1 cellular context compared by ENCODE assay signal in the genomic region with DNA sequence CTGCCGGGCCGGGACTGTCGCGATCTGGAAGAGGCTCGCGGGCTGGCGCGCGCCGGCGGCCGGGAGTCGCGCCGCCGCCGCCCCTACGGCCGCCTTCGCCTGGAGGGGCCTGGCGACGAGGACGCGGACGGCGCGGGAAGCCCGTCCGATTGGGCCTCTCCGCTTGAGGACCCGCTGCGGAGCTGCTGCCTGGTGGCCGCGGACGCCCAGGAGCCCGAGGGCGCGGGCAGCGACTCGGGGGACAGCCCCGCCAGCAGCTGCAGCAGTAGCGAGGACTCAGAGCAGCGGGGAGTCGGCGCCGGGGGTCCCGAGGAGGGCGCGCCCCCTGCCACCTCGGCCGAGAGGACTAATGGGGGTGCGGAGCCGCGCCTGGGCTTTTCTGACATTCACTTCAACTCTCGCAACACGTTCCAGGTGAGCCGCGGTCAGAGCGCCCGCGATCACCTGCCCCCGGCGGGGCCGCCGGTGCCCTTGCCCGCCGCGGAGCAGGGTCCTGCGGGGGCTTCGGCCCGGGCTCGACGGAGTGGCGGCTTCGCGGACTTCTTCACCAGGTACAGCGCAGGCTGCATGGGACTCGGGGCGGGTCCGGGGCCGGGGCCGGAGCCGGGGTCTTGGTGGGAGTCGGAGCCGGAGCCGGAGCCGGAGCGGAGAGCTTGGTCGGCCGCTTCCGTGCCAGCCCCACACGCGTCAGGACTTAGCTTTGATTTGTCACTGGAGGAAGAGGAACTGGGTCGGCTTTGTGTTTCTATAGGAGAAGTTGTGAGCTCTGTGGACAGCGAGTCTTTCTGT.
A peak's percentile ranks its signal among the peaks of the same experiment; 100 is the strongest.
TF ChIP-seq lines count a peak whose summit lies in the region.

No MANE protein-coding gene starts in this region.

TF ChIP-seq in GM12878, 131 proteins besides CTCF, POLR2A, EP300 and RAD21 (continued from another document):
- TF ChIP-seq, protein P1, sequence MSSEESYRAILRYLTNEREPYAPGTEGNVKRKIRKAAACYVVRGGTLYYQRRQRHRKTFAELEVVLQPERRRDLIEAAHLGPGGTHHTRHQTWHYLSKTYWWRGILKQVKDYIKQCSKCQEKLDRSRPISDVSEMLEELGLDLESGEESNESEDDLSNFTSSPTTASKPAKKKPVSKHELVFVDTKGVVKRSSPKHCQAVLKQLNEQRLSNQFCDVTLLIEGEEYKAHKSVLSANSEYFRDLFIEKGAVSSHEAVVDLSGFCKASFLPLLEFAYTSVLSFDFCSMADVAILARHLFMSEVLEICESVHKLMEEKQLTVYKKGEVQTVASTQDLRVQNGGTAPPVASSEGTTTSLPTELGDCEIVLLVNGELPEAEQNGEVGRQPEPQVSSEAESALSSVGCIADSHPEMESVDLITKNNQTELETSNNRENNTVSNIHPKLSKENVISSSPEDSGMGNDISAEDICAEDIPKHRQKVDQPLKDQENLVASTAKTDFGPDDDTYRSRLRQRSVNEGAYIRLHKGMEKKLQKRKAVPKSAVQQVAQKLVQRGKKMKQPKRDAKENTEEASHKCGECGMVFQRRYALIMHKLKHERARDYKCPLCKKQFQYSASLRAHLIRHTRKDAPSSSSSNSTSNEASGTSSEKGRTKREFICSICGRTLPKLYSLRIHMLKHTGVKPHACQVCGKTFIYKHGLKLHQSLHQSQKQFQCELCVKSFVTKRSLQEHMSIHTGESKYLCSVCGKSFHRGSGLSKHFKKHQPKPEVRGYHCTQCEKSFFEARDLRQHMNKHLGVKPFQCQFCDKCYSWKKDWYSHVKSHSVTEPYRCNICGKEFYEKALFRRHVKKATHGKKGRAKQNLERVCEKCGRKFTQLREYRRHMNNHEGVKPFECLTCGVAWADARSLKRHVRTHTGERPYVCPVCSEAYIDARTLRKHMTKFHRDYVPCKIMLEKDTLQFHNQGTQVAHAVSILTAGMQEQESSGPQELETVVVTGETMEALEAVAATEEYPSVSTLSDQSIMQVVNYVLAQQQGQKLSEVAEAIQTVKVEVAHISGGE (CRISPR knock-in tag; IDR thresholded peaks at IDR 0.05), result no peak
- TF ChIP-seq MTA2 (IDR thresholded peaks at IDR 0.05; ENCODE audit: low read depth) (no peak), SRF (IDR thresholded peaks at IDR 0.05; ENCODE audit: low read depth in 2 of 2, low read length in 2 of 2) (no peak), SMAD5 (IDR thresholded peaks at IDR 0.05; ENCODE audit: low read depth) (no peak), NRF1 (conservative IDR thresholded peaks at IDR 0.05; ENCODE audit: low read depth, low read length) (no peak), MXI1 (IDR thresholded peaks at IDR 0.05; ENCODE audit: low read depth, low read length) (0 out of 2 replicates have a peak, but pooled peaks have one; percentile 22), POLR2AphosphoS5 (IDR thresholded peaks at IDR 0.05; ENCODE audit: low read length) (peak; percentile 88; the same call in 1 of the 2 replicates), GATAD2B (conservative IDR thresholded peaks at IDR 0.05; ENCODE audit: low read depth) (0 out of 2 replicates have a peak, but pooled peaks have one; percentile 13), ZBED1 (IDR thresholded peaks at IDR 0.05; ENCODE audit: borderline replicate concordance) (no peak), ZNF622 (IDR thresholded peaks at IDR 0.05) (no peak), BACH1 (IDR thresholded peaks at IDR 0.05; ENCODE audit: borderline replicate concordance) (no peak), NFXL1 (IDR thresholded peaks at IDR 0.05; ENCODE audit: borderline replicate concordance) (no peak), ASH2L (IDR thresholded peaks at IDR 0.05; ENCODE audit: borderline replicate concordance, low read depth) (0 out of 2 replicates have a peak, but pooled peaks have one; percentile 43), SPI1 (IDR thresholded peaks at IDR 0.05; ENCODE audit: borderline replicate concordance, insufficient read depth, low read depth, low read length) (peak; percentile 91), EED (IDR thresholded peaks at IDR 0.05; ENCODE audit: low read depth) (no peak), IKZF2 (IDR thresholded peaks at IDR 0.05) (no peak; a peak in 1 of 4 replicates), MYC (IDR thresholded peaks at IDR 0.05; ENCODE audit: insufficient read depth, insufficient read length, insufficient replicate concordance, low read length, severe bottlenecking) (no peak), SUPT20H (IDR thresholded peaks at IDR 0.05; ENCODE audit: borderline replicate concordance, control insufficient read depth, low read depth, low read length) (no peak), DPF2 (IDR thresholded peaks at IDR 0.05) (0 out of 2 replicates have a peak, but pooled peaks have one; percentile 31), KLF5 (IDR thresholded peaks at IDR 0.05; ENCODE audit: partially characterized antibody) (no peak), NR2C1 (IDR thresholded peaks at IDR 0.05) (no peak), IKZF1 (conservative IDR thresholded peaks at IDR 0.05) (peak; percentile 61), NFYA (IDR thresholded peaks at IDR 0.05; ENCODE audit: borderline replicate concordance, low read depth, low read length) (no peak), RELA (IDR thresholded peaks at IDR 0.05; ENCODE audit: borderline replicate concordance, partially characterized antibody) (no peak), STAT3 (IDR thresholded peaks at IDR 0.05; ENCODE audit: low read depth, low read length) (no peak), SIN3A (IDR thresholded peaks at IDR 0.05; ENCODE audit: low read depth, low read length) (no peak), CHD2 (IDR thresholded peaks at IDR 0.05; ENCODE audit: borderline replicate concordance, low read depth, low read length) (no peak)
- TF ChIP-seq, protein P2, sequence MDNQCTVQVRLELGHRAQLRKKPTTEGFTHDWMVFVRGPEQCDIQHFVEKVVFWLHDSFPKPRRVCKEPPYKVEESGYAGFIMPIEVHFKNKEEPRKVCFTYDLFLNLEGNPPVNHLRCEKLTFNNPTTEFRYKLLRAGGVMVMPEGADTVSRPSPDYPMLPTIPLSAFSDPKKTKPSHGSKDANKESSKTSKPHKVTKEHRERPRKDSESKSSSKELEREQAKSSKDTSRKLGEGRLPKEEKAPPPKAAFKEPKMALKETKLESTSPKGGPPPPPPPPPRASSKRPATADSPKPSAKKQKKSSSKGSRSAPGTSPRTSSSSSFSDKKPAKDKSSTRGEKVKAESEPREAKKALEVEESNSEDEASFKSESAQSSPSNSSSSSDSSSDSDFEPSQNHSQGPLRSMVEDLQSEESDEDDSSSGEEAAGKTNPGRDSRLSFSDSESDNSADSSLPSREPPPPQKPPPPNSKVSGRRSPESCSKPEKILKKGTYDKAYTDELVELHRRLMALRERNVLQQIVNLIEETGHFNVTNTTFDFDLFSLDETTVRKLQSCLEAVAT (IDR thresholded peaks at IDR 0.05), result no peak
- TF ChIP-seq, protein P3, sequence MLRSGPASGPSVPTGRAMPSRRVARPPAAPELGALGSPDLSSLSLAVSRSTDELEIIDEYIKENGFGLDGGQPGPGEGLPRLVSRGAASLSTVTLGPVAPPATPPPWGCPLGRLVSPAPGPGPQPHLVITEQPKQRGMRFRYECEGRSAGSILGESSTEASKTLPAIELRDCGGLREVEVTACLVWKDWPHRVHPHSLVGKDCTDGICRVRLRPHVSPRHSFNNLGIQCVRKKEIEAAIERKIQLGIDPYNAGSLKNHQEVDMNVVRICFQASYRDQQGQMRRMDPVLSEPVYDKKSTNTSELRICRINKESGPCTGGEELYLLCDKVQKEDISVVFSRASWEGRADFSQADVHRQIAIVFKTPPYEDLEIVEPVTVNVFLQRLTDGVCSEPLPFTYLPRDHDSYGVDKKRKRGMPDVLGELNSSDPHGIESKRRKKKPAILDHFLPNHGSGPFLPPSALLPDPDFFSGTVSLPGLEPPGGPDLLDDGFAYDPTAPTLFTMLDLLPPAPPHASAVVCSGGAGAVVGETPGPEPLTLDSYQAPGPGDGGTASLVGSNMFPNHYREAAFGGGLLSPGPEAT (IDR thresholded peaks at IDR 0.05; ENCODE audit: low read depth), result 0 out of 2 replicates have a peak, but pooled peaks have one; percentile 11
- TF ChIP-seq, protein P4, sequence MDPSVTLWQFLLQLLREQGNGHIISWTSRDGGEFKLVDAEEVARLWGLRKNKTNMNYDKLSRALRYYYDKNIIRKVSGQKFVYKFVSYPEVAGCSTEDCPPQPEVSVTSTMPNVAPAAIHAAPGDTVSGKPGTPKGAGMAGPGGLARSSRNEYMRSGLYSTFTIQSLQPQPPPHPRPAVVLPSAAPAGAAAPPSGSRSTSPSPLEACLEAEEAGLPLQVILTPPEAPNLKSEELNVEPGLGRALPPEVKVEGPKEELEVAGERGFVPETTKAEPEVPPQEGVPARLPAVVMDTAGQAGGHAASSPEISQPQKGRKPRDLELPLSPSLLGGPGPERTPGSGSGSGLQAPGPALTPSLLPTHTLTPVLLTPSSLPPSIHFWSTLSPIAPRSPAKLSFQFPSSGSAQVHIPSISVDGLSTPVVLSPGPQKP (IDR thresholded peaks at IDR 0.05; ENCODE audit: low read depth, low read length), result no peak
- TF ChIP-seq, protein P5, sequence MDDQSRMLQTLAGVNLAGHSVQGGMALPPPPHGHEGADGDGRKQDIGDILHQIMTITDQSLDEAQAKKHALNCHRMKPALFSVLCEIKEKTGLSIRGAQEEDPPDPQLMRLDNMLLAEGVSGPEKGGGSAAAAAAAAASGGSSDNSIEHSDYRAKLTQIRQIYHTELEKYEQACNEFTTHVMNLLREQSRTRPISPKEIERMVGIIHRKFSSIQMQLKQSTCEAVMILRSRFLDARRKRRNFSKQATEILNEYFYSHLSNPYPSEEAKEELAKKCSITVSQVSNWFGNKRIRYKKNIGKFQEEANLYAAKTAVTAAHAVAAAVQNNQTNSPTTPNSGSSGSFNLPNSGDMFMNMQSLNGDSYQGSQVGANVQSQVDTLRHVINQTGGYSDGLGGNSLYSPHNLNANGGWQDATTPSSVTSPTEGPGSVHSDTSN (IDR thresholded peaks at IDR 0.05; ENCODE audit: insufficient replicate concordance, low read depth, low read length), result no peak
- TF ChIP-seq, protein P6, sequence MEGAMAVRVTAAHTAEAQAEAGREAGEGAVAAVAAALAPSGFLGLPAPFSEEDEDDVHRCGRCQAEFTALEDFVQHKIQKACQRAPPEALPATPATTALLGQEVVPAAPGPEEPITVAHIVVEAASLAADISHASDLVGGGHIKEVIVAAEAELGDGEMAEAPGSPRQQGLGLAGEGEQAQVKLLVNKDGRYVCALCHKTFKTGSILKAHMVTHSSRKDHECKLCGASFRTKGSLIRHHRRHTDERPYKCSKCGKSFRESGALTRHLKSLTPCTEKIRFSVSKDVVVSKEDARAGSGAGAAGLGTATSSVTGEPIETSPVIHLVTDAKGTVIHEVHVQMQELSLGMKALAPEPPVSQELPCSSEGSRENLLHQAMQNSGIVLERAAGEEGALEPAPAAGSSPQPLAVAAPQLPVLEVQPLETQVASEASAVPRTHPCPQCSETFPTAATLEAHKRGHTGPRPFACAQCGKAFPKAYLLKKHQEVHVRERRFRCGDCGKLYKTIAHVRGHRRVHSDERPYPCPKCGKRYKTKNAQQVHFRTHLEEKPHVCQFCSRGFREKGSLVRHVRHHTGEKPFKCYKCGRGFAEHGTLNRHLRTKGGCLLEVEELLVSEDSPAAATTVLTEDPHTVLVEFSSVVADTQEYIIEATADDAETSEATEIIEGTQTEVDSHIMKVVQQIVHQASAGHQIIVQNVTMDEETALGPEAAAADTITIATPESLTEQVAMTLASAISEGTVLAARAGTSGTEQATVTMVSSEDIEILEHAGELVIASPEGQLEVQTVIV (IDR thresholded peaks at IDR 0.05; ENCODE audit: borderline replicate concordance, partially characterized antibody), result no peak
- TF ChIP-seq, protein P7, sequence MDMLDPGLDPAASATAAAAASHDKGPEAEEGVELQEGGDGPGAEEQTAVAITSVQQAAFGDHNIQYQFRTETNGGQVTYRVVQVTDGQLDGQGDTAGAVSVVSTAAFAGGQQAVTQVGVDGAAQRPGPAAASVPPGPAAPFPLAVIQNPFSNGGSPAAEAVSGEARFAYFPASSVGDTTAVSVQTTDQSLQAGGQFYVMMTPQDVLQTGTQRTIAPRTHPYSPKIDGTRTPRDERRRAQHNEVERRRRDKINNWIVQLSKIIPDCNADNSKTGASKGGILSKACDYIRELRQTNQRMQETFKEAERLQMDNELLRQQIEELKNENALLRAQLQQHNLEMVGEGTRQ (IDR thresholded peaks at IDR 0.05; ENCODE audit: borderline replicate concordance, low read depth, low read length), result no peak
- TF ChIP-seq, protein P8, sequence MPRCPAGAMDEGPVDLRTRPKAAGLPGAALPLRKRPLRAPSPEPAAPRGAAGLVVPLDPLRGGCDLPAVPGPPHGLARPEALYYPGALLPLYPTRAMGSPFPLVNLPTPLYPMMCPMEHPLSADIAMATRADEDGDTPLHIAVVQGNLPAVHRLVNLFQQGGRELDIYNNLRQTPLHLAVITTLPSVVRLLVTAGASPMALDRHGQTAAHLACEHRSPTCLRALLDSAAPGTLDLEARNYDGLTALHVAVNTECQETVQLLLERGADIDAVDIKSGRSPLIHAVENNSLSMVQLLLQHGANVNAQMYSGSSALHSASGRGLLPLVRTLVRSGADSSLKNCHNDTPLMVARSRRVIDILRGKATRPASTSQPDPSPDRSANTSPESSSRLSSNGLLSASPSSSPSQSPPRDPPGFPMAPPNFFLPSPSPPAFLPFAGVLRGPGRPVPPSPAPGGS (IDR thresholded peaks at IDR 0.05; ENCODE audit: borderline replicate concordance, insufficient read depth, low read depth, low read length, poor library complexity, severe bottlenecking), result no peak
